ENCODE assay signal across 21 cellular contexts in genomic region chr18:28125051-28125450, GRCh38. TPM values are rescaled to one million over a fixed set of nuclear protein-coding genes. Genes with fewer than 3 reads are reported as not detected.
DNase-seq lines count a peak whose midpoint lies in the region; ATAC-seq and TF ChIP-seq lines count a peak whose summit lies in the region.
"Had no signal": no experiment of that assay in that cellular context is flagged by ENCODE, and none has a peak within 500 bp of the region (broad histone marks: within the 10 kb centered on the region; RNA-seq: fewer than 3 reads in every experiment).

No MANE protein-coding gene starts in this region.

- H3K4me3 Mint-ChIP-seq in osteocyte (ENCODE audit: unreplicated experiment), result no peak overlapping the region
- H3K4me3 Mint-ChIP-seq: CD4-positive, CD25-positive, alpha-beta regulatory T cell had no signal

- H3K27ac Mint-ChIP-seq in osteocyte (ENCODE audit: unreplicated experiment), result peak overlapping the region; percentile 47
- H3K27ac Mint-ChIP-seq: CD4-positive, CD25-positive, alpha-beta regulatory T cell had no signal

- H3K4me1 ChIP-seq in heart right ventricle (peaks cover 2 to 83% (median 28%) of the 10 kb centered on the region in 9 donors), RWPE2 (ENCODE audit: insufficient read depth, poor library complexity, severe bottlenecking) (peaks cover 30% of the 10 kb centered on the region)

- 41 to 51% methylated on average over 3 of the region's 3 CpGs for WGBS in heart right ventricle, 2 donors

- H3K9me3 Mint-ChIP-seq in osteocyte (ENCODE audit: unreplicated experiment), result no peaks in the 10 kb centered on the region

- TF ChIP-seq CTCF in heart right ventricle (IDR thresholded peaks at IDR 0.05) (no peak), RWPE2 (IDR thresholded peaks at IDR 0.05; ENCODE audit: poor library complexity, severe bottlenecking) (no peak), epithelial cell of esophagus (IDR thresholded peaks at IDR 0.05; ENCODE audit: insufficient read depth, low read depth, low read length, missing control alignments) (no peak), osteocyte (IDR thresholded peaks at IDR 0.05) (no peak)

- no peak for DNase-seq in heart right ventricle
- no peak for DNase-seq in left cardiac atrium
- DNase-seq in RWPE2 (ENCODE audit: low spot score), result no peak
- DNase-seq in epithelial cell of esophagus (ENCODE audit: low read depth), result peak; percentile 59
- DNase-seq in osteocyte (ENCODE audit: extremely low spot score, unreplicated experiment), result no peak
- DNase-seq in activated effector memory CD4-positive, alpha-beta T cell treated with Interleukin-2 at 50 U/mL for 16 hours, result no peak
- DNase-seq in SKM-1 (lab: John Stamatoyannopoulos, UW; ENCODE audit: unreplicated experiment), result no peak
- no peak for DNase-seq in HT-29 (ENCODE audit: low spot score)
- DNase-seq: Calu3; CD4-positive, CD25-positive, alpha-beta regulatory T cell; DMS79 treated with DMSO at 0.1 percent for 48 hours; GDM1; KG1; NCI-H1048; NCI-H146; NCI-H2081 treated with DMSO at 0.1 percent for 48 hours; NCI-H226; NCI-H526 treated with DMSO at 0.1 percent for 48 hours had no signal

- H3K36me3 ChIP-seq in heart right ventricle, result no peaks in the 10 kb centered on the region
- no peaks in the 10 kb centered on the region for H3K36me3 ChIP-seq in RWPE2 (ENCODE audit: low read depth)

- H3K9me3 ChIP-seq in heart right ventricle, result no peaks in the 10 kb centered on the region
- no peaks in the 10 kb centered on the region for H3K9me3 ChIP-seq in RWPE2 (ENCODE audit: severe bottlenecking)

- H3K4me1 Mint-ChIP-seq in osteocyte (ENCODE audit: unreplicated experiment), result peaks cover 43% of the 10 kb centered on the region
- H3K4me1 Mint-ChIP-seq: CD4-positive, CD25-positive, alpha-beta regulatory T cell had no signal

- H3K4me3 ChIP-seq in heart right ventricle (no peak overlapping the region), RWPE2 (ENCODE audit: severe bottlenecking) (no peak overlapping the region), epithelial cell of esophagus (ENCODE audit: low read length) (no peak overlapping the region)

- intact Hi-C loops in heart right ventricle (cut with DNase I), result loop anchor here in 1 of 10 donors (5.0 kb wide), 1 partner anchor 47 kb away; no protein-coding TSS in a partner anchor
- intact Hi-C loops in left cardiac atrium (cut with DNase I), result loop anchor here in 1 of 2 donors (10.0 kb wide), 1 partner anchor 50 kb away; the partner anchor contains the start of gene CDH2

- H3K36me3 Mint-ChIP-seq in osteocyte (ENCODE audit: unreplicated experiment), result no peaks in the 10 kb centered on the region
- H3K36me3 Mint-ChIP-seq: CD4-positive, CD25-positive, alpha-beta regulatory T cell had no signal

- H3K27me3 Mint-ChIP-seq in osteocyte (ENCODE audit: unreplicated experiment), result no peaks in the 10 kb centered on the region
- H3K27me3 Mint-ChIP-seq: CD4-positive, CD25-positive, alpha-beta regulatory T cell had no signal

- H3K27me3 ChIP-seq in heart right ventricle (no peaks in the 10 kb centered on the region), RWPE2 (ENCODE audit: insufficient read depth, poor library complexity, severe bottlenecking) (no peaks in the 10 kb centered on the region)

- peak overlapping the region in 8 of 10 donors; percentile 3 to 92 (median 76) for H3K27ac ChIP-seq in heart right ventricle
- peak overlapping the region; percentile 34 for H3K27ac ChIP-seq in RWPE2 (ENCODE audit: poor library complexity, severe bottlenecking)
- H3K27ac ChIP-seq: HL-60, RWPE1 had no signal

- ATAC-seq in heart right ventricle (no peak), left cardiac atrium (no peak), RWPE2 (ENCODE audit: low read depth) (peak; percentile 82)

RNA-seq across cellular contexts. Expression of gene CDH2, which starts 51.9 kb away (rescaled TPM):
- 100 to 1,000 TPM; 325 to 575 (median 518) TPM for total RNA-seq in heart right ventricle
- polyA plus RNA-seq in heart right ventricle, result 100 to 1,000 TPM in 1 of 2 donors, 10 to 100 TPM in 1; 50.3 to 101 TPM
- total RNA-seq in left cardiac atrium, result 100 to 1,000 TPM; 110 to 178 TPM
- total RNA-seq in osteocyte, result 83.8 and 87.2 TPM in 2 replicates
- 0.16 TPM in 1 of 2 replicates, not detected in the other for total RNA-seq in HT-29 (2014; rRNA removed; shearing (Covaris generic))
- total RNA-seq: CD4-positive, CD25-positive, alpha-beta regulatory T cell; OCI-LY7 had no signal
- polyA plus RNA-seq: CD4-positive, CD25-positive, alpha-beta regulatory T cell had no signal

Comparison
In these comparisons a context has a peak if more than half of its experiments do, and no peak if none do; other contexts are left out.
1. RNA of gene CDH2, which starts 51.9 kb away (total RNA-seq): 325 to 575 TPM in heart right ventricle, 110 to 178 TPM in left cardiac atrium and 83.8 to 87.2 TPM in osteocyte; 0.16 TPM in HT-29; every median in the first group is over 10 times any median in the second.